8 cellular contexts compared by ENCODE assay signal in genomic region chr15:65400760-65401606, GRCh38. TPM values are rescaled to one million over a fixed set of nuclear protein-coding genes. Genes with fewer than 3 reads are reported as not detected.
A peak's percentile ranks its signal among the peaks of the same experiment; 100 is the strongest.
DNase-seq lines count a peak whose midpoint lies in the region; ATAC-seq and TF ChIP-seq lines count a peak whose summit lies in the region.

No MANE protein-coding gene starts in this region.

- no peak overlapping the region for H3K4me2 ChIP-seq in SU-DHL-6 (ENCODE audit: low read depth, low read length, poor library complexity, severe bottlenecking)

- H4K20me1 ChIP-seq in SU-DHL-6 (ENCODE audit: low read depth, low read length): no peaks in the 10 kb centered on the region

- H3K36me3 ChIP-seq in SU-DHL-6 (ENCODE audit: low read length): no peaks in the 10 kb centered on the region
- H3K36me3 ChIP-seq in body of pancreas (replicated peaks in 1 of 2; ENCODE audit: insufficient read depth in 1 of 2, low read depth in 2 of 2): no peaks in the 10 kb centered on the region

- no peak overlapping the region for H2AFZ ChIP-seq in SU-DHL-6 (ENCODE audit: low read depth, low read length, severe bottlenecking)

- H3K27me3 ChIP-seq in SU-DHL-6 (ENCODE audit: low read length) (no peaks in the 10 kb centered on the region), body of pancreas (no peaks in the 10 kb centered on the region)

- H3K27ac ChIP-seq in SU-DHL-6 (ENCODE audit: low read depth, low read length) (no peak overlapping the region), body of pancreas (no peak overlapping the region)

- H3K79me2 ChIP-seq in SU-DHL-6 (ENCODE audit: insufficient read depth, low read length): no peaks in the 10 kb centered on the region

- no peak for TF ChIP-seq POLR2A in body of pancreas (IDR thresholded peaks at IDR 0.05)

- peak; percentile 47 for TF ChIP-seq CTCF in SU-DHL-6 (IDR thresholded peaks at IDR 0.05; ENCODE audit: insufficient read depth, low read length, poor library complexity, severe bottlenecking)
- TF ChIP-seq CTCF in body of pancreas (IDR thresholded peaks at IDR 0.05): peak; percentile 55 to 71 (median 68)

- H3F3A ChIP-seq in SU-DHL-6 (ENCODE audit: insufficient read depth): no peaks in the 10 kb centered on the region

- ATAC-seq in body of pancreas: peak; percentile 86
- no peak for ATAC-seq in HG02970 (IDR thresholded peaks at IDR 0.05; ENCODE audit: low FRiP score, unreplicated experiment)

- DNase-seq in SIG-M5 treated with dmso at 0.1 percent for 504 hours (lab: John Stamatoyannopoulos, UW; ENCODE audit: unreplicated experiment) (peak; percentile 72), SIG-M5 (lab: John Stamatoyannopoulos, UW) (no peak), NCI-H1694 (lab: John Stamatoyannopoulos, UW) (peak; percentile 62), body of pancreas (peak; percentile 71 to 82 (median 76)), iPS-NIHi11 (ENCODE audit: low spot score) (peak; percentile 98)
- DNase-seq in stimulated activated CD4-positive, alpha-beta T cell treated with anti-CD3 and anti-CD28 coated beads, Interleukin-12 subunit alpha, Interleukin-12 subunit beta, amount 100 ng/mL, for 4 hours: peak; percentile 48

- H3K9me2 ChIP-seq in SU-DHL-6 (replicated peaks; ENCODE audit: insufficient read depth, low read length): no peaks in the 10 kb centered on the region

- intact Hi-C loops in body of pancreas (cut with DNase I): no loop called here

- no peak overlapping the region for H3K4me3 ChIP-seq in SU-DHL-6 (ENCODE audit: insufficient read depth, low read length, poor library complexity, severe bottlenecking)
- no peak overlapping the region for H3K4me3 ChIP-seq in body of pancreas

- no peak overlapping the region for H3K9ac ChIP-seq in SU-DHL-6 (ENCODE audit: low read length)

- WGBS in body of pancreas, 2 donors: 10 to 11% methylated on average over 8 to 11 of the region's 11 CpGs

- peaks cover 16% of the 10 kb centered on the region for H3K4me1 ChIP-seq in body of pancreas

- no peaks in the 10 kb centered on the region for H3K9me3 ChIP-seq in SU-DHL-6 (ENCODE audit: insufficient read depth, low read length)
- H3K9me3 ChIP-seq in body of pancreas: no peaks in the 10 kb centered on the region

RNA-seq across cellular contexts. Expression of gene IGDCC4, which starts 21.8 kb away (rescaled TPM):
- total RNA-seq in body of pancreas: 1 to 10 TPM in 1 of 2 donors, under 1 TPM in 1; 0.26 to 2.6 TPM

RNA-seq across cellular contexts. Expression of gene IGDCC3, which starts 23.2 kb away (rescaled TPM):
- not detected for total RNA-seq in body of pancreas
